9 cellular contexts compared by ENCODE assay signal in genomic region chr7:49791089-49791741, GRCh38. TPM values are rescaled to one million over a fixed set of nuclear protein-coding genes. Genes with fewer than 3 reads are reported as not detected.
DNase-seq lines count a peak whose midpoint lies in the region; ATAC-seq and TF ChIP-seq lines count a peak whose summit lies in the region.
"Had no signal": no experiment of that assay in that cellular context is flagged by ENCODE, and none has a peak within 500 bp of the region (broad histone marks: within the 10 kb centered on the region; RNA-seq: fewer than 3 reads in every experiment).

No MANE protein-coding gene starts in this region.

- H3K27ac ChIP-seq in WERI-Rb-1 (no peak overlapping the region), Peyer's patch (no peak overlapping the region)

- H3K27ac Mint-ChIP-seq in mesothelial cell of epicardium (no peak overlapping the region), HFFc6 (no peak overlapping the region)

- H3K27me3 ChIP-seq in WERI-Rb-1 (ENCODE audit: insufficient read depth, low read depth, severe bottlenecking) = no peaks in the 10 kb centered on the region
- H3K27me3 ChIP-seq in Peyer's patch = no peaks in the 10 kb centered on the region

- ATAC-seq in GM19468 (IDR thresholded peaks at IDR 0.05; ENCODE audit: extremely low read depth, unreplicated experiment) = peak; percentile 73
- ATAC-seq in HG03565 (IDR thresholded peaks at IDR 0.05; ENCODE audit: unreplicated experiment) = peak; percentile 87

- H3K9me3 Mint-ChIP-seq in mesothelial cell of epicardium = peaks cover 7% of the 10 kb centered on the region
- H3K9me3 Mint-ChIP-seq in HFFc6 = peaks cover 46% of the 10 kb centered on the region

- no peaks in the 10 kb centered on the region for H3K4me1 ChIP-seq in Peyer's patch

- no peak overlapping the region for H3K4me3 ChIP-seq in WERI-Rb-1 (ENCODE audit: low read depth, low read length)
- no peak overlapping the region for H3K4me3 ChIP-seq in Peyer's patch

- H3K4me1 Mint-ChIP-seq in mesothelial cell of epicardium = peaks cover 13% of the 10 kb centered on the region
- no peaks in the 10 kb centered on the region for H3K4me1 Mint-ChIP-seq in HFFc6 (ENCODE audit: low read depth)

- no peaks in the 10 kb centered on the region for H3K36me3 ChIP-seq in WERI-Rb-1
- no peaks in the 10 kb centered on the region for H3K36me3 ChIP-seq in Peyer's patch

- no peaks in the 10 kb centered on the region for H3K9me3 ChIP-seq in WERI-Rb-1 (ENCODE audit: severe bottlenecking)
- no peaks in the 10 kb centered on the region for H3K9me3 ChIP-seq in Peyer's patch

- H3K36me3 Mint-ChIP-seq in mesothelial cell of epicardium (no peaks in the 10 kb centered on the region), HFFc6 (ENCODE audit: low read depth) (no peaks in the 10 kb centered on the region; the same call in 1 of the 2 replicates)

- no peak for TF ChIP-seq POLR2A in Peyer's patch (IDR thresholded peaks at IDR 0.05)

- TF ChIP-seq CTCF in GM10266 (IDR thresholded peaks at IDR 0.05; ENCODE audit: control insufficient read depth, insufficient read depth, low read depth, missing control alignments) (peak; percentile 71), WERI-Rb-1 (IDR thresholded peaks at IDR 0.05; ENCODE audit: low read depth, low read length) (peak; percentile 76), mesothelial cell of epicardium (IDR thresholded peaks at IDR 0.05; ENCODE audit: unreplicated experiment) (peak; percentile 13), HFFc6 (IDR thresholded peaks at IDR 0.05) (no peak), Peyer's patch (IDR thresholded peaks at IDR 0.05) (peak in 2 of 6 experiments; percentile 34 to 37)

- H3K4me3 Mint-ChIP-seq in mesothelial cell of epicardium (no peak overlapping the region), HFFc6 (no peak overlapping the region)

- H3K27me3 Mint-ChIP-seq in mesothelial cell of epicardium (ENCODE audit: low read depth) = peaks cover 33% of the 10 kb centered on the region
- H3K27me3 Mint-ChIP-seq in HFFc6 (ENCODE audit: insufficient read depth) = no peaks in the 10 kb centered on the region

- DNase-seq in GM10266 (ENCODE audit: extremely low spot score) = peak; percentile 60
- peak; percentile 64 for DNase-seq in WERI-Rb-1
- DNase-seq in mesothelial cell of epicardium (ENCODE audit: low spot score in 2 of 2, unreplicated experiment in 2 of 2) = no peak
- DNase-seq in nucleus accumbens (lab: John Stamatoyannopoulos, UW) = no peak
- no peak for DNase-seq in HFFc6
- no peak for DNase-seq in Peyer's patch

RNA-seq across cellular contexts. Expression of gene VWC2, which starts 17.8 kb away (rescaled TPM):
- total RNA-seq in mesothelial cell of epicardium (0.27 to 0.32 TPM (median 0.29 TPM) in 3 replicates), Peyer's patch (under 1 TPM in 1 of 4 donors, not detected in 3; 0.13 TPM)
- total RNA-seq in HFFc6 (2021; fragmentation: NEBNext Ultra II Directional; extraction: Animal tissue kit (Norgen Biotek cat#: 25700)) = not detected
- total RNA-seq: LHCN-M2 had no signal

Comparison
In these comparisons a context has a peak if more than half of its experiments do, and no peak if none do; other contexts are left out.
1. DNase-seq: peak in GM10266 (single experiment) and WERI-Rb-1 (single experiment); none in mesothelial cell of epicardium (0 of 2), nucleus accumbens (0 of 56), HFFc6 (single experiment) and Peyer's patch (0 of 3).